11 cellular contexts compared by ENCODE assay signal in genomic region chr4:12880844-12881243, GRCh38.
"Had no signal": no experiment of that assay in that cellular context is flagged by ENCODE, and none has a peak within 500 bp of the region (broad histone marks: within the 10 kb centered on the region; RNA-seq: fewer than 3 reads in every experiment).

No MANE protein-coding gene starts in this region.

- H3K9me3 ChIP-seq: HAP-1 had no signal

- H3K4me2 ChIP-seq: GM23338 had no signal

- H3K27ac ChIP-seq: GM23248 had no signal

- H3K4me3 ChIP-seq: GM23248, GM23338, HAP-1 had no signal

- H3K4me3 Mint-ChIP-seq: GM23338, H9, HFFc6 had no signal

- DNase-seq: GM23248, GOT3, H7, H9, HCEC 1CT, HFFc6 had no signal

- H3K36me3 ChIP-seq: HAP-1 had no signal

- ATAC-seq: GM23338, HCT116 had no signal

- H3K27ac Mint-ChIP-seq: GM23338, H9, HFFc6 had no signal

- H2AFZ ChIP-seq: GM23248, GM23338 had no signal

- H3K9ac ChIP-seq: GM23248 had no signal

- FAIRE-seq: H1, H54 had no signal
